In the genomic region with DNA sequence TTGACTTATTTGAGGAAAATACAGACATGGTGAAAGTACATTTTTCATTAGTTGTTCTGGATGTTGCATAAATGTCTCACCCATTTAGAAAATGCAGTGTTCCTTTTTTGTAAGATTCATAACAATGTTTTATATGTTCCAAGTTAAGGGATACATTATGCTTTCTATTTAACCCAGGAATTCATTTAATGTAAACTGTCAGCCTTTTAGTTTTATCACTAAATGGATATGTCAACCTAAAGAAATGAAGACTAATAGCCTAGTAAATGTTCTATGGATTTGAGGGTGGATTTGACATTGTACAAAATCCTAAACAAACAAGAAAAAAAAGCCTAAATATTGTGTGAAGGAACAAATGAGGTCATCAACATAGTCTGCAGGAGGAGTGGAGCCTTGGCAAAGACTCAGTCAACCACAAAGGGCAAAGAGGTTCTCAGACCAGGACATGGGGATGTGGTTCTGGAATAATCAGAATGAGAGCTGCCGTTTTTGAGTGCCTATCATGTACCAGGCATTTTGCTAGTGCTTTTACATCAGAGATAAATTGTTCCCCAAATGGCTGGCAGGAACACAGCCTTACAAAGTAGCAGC, we compare ENCODE assay signal across 24 cellular contexts. TPM values are rescaled to one million over a fixed set of nuclear protein-coding genes. Genes with fewer than 3 reads are reported as not detected.
DNase-seq lines count a peak whose midpoint lies in the region; ATAC-seq and TF ChIP-seq lines count a peak whose summit lies in the region.
"Had no signal": no experiment of that assay in that cellular context is flagged by ENCODE, and none has a peak within 500 bp of the region (broad histone marks: within the 10 kb centered on the region; RNA-seq: fewer than 3 reads in every experiment).

No MANE protein-coding gene starts in this region.

- H3K27me3 Mint-ChIP-seq in HFFc6 (ENCODE audit: insufficient read depth): no peaks in the 10 kb centered on the region; the same call in none of the 2 replicates
- no peaks in the 10 kb centered on the region for H3K27me3 Mint-ChIP-seq in activated T-helper 17 cell treated with anti-CD3 and anti-CD28 coated beads, Interleukin-2, amount 50 U/mL, for 72 hours

- H3K27me3 ChIP-seq in heart right ventricle: no peaks in the 10 kb centered on the region
- H3K27me3 ChIP-seq: breast epithelium, upper lobe of left lung had no signal

- no peaks in the 10 kb centered on the region for H3K9me3 ChIP-seq in heart right ventricle
- H3K9me3 ChIP-seq: breast epithelium, upper lobe of left lung had no signal

- H3K36me3 Mint-ChIP-seq in HFFc6 (ENCODE audit: low read depth): no peaks in the 10 kb centered on the region
- no peaks in the 10 kb centered on the region for H3K36me3 Mint-ChIP-seq in activated T-helper 17 cell treated with anti-CD3 and anti-CD28 coated beads, Interleukin-2, amount 50 U/mL, for 72 hours (ENCODE audit: low read depth)
- H3K36me3 Mint-ChIP-seq in stimulated activated effector memory CD8-positive, alpha-beta T cell treated with anti-CD3 and anti-CD28 coated beads, Interleukin-12 subunit alpha, Interleukin-12 subunit beta, amount 100 ng/mL, for 72 hours: no peaks in the 10 kb centered on the region

- no peaks in the 10 kb centered on the region for H3K4me1 Mint-ChIP-seq in HFFc6 (ENCODE audit: low read depth)
- H3K4me1 Mint-ChIP-seq in activated T-helper 17 cell treated with anti-CD3 and anti-CD28 coated beads, Interleukin-2, amount 50 U/mL, for 72 hours: no peaks in the 10 kb centered on the region
- H3K4me1 Mint-ChIP-seq in stimulated activated effector memory CD8-positive, alpha-beta T cell treated with anti-CD3 and anti-CD28 coated beads, Interleukin-12 subunit alpha, Interleukin-12 subunit beta, amount 100 ng/mL, for 72 hours: no peaks in the 10 kb centered on the region
- H3K4me1 Mint-ChIP-seq: CD8-positive, alpha-beta memory T cell had no signal

- TF ChIP-seq CTCF in HFFc6 (IDR thresholded peaks at IDR 0.05): no peak
- TF ChIP-seq CTCF in foreskin fibroblast (IDR thresholded peaks at IDR 0.05; ENCODE audit: low read depth, low read length): no peak
- no peak for TF ChIP-seq CTCF in heart right ventricle (IDR thresholded peaks at IDR 0.05)

- no peak overlapping the region for H3K4me3 ChIP-seq in foreskin fibroblast (ENCODE audit: low read depth in 1 of 2, low read length in 2 of 2)
- no peak overlapping the region for H3K4me3 ChIP-seq in heart right ventricle
- H3K4me3 ChIP-seq: breast epithelium, skin epidermis, upper lobe of left lung had no signal

- no peaks in the 10 kb centered on the region for H3K36me3 ChIP-seq in heart right ventricle
- H3K36me3 ChIP-seq: breast epithelium, upper lobe of left lung had no signal

- H3K9me3 Mint-ChIP-seq in HFFc6: no peaks in the 10 kb centered on the region
- H3K9me3 Mint-ChIP-seq in activated T-helper 17 cell treated with anti-CD3 and anti-CD28 coated beads, Interleukin-2, amount 50 U/mL, for 72 hours: no peaks in the 10 kb centered on the region
- no peaks in the 10 kb centered on the region for H3K9me3 Mint-ChIP-seq in stimulated activated effector memory CD8-positive, alpha-beta T cell treated with anti-CD3 and anti-CD28 coated beads, Interleukin-12 subunit alpha, Interleukin-12 subunit beta, amount 100 ng/mL, for 72 hours
- H3K9me3 Mint-ChIP-seq: activated naive CD4-positive, alpha-beta T cell treated with anti-CD3 and anti-CD28 coated beads for 36 hours had no signal

- H3K4me3 Mint-ChIP-seq in HFFc6: no peak overlapping the region
- no peak overlapping the region for H3K4me3 Mint-ChIP-seq in activated T-helper 17 cell treated with anti-CD3 and anti-CD28 coated beads, Interleukin-2, amount 50 U/mL, for 72 hours
- no peak overlapping the region for H3K4me3 Mint-ChIP-seq in stimulated activated effector memory CD8-positive, alpha-beta T cell treated with anti-CD3 and anti-CD28 coated beads, Interleukin-12 subunit alpha, Interleukin-12 subunit beta, amount 100 ng/mL, for 72 hours
- H3K4me3 Mint-ChIP-seq: activated naive CD4-positive, alpha-beta T cell treated with anti-CD3 and anti-CD28 coated beads for 36 hours; CD8-positive, alpha-beta memory T cell had no signal

- no peak overlapping the region for H3K27ac Mint-ChIP-seq in HFFc6
- H3K27ac Mint-ChIP-seq in activated T-helper 17 cell treated with anti-CD3 and anti-CD28 coated beads, Interleukin-2, amount 50 U/mL, for 72 hours: no peak overlapping the region
- H3K27ac Mint-ChIP-seq in stimulated activated effector memory CD8-positive, alpha-beta T cell treated with anti-CD3 and anti-CD28 coated beads, Interleukin-12 subunit alpha, Interleukin-12 subunit beta, amount 100 ng/mL, for 72 hours: no peak overlapping the region
- H3K27ac Mint-ChIP-seq: activated naive CD4-positive, alpha-beta T cell treated with anti-CD3 and anti-CD28 coated beads for 36 hours; CD8-positive, alpha-beta memory T cell had no signal

- WGBS in heart right ventricle, 2 donors: 72 to 78% methylated on average over 1 of the region's 1 CpG

- peak; percentile 18 for DNase-seq in A172 (ENCODE audit: low spot score)
- peak; percentile 13 for DNase-seq in HFFc6
- peak; percentile 73 for DNase-seq in astrocyte of the hippocampus (ENCODE audit: low read depth, low spot score)
- peak; percentile 68 to 79 for DNase-seq in foreskin fibroblast
- DNase-seq in heart right ventricle: no peak
- DNase-seq in SIG-M5 (lab: John Stamatoyannopoulos, UW): no peak
- no peak for DNase-seq in stimulated activated effector memory CD8-positive, alpha-beta T cell treated with anti-CD3 and anti-CD28 coated beads, Interleukin-12 subunit alpha, Interleukin-12 subunit beta, amount 100 ng/mL, for 72 hours (ENCODE audit: low spot score in 2 of 2)
- DNase-seq: activated CD8-positive, alpha-beta memory T cell treated with anti-CD3 and anti-CD28 coated beads, Interleukin-2, amount 50 U/mL, for 4 hours; activated naive CD4-positive, alpha-beta T cell treated with anti-CD3 and anti-CD28 coated beads for 36 hours; CD8-positive, alpha-beta memory T cell; effector CD8-positive, alpha-beta T cell; glutamatergic neuron; MV-4-11; NK-92 treated with Interleukin-12 subunit alpha and Interleukin-12 subunit beta, amount 100 ng/mL, for 24 hours; nucleus accumbens; SHP77; upper lobe of left lung had no signal

- intact Hi-C loops in heart right ventricle (cut with DNase I): no loop called here

- no peak for ATAC-seq in activated T-helper 17 cell treated with anti-CD3 and anti-CD28 coated beads, Interleukin-2, amount 50 U/mL, for 72 hours (replicated peaks)
- ATAC-seq in heart right ventricle: no peak
- ATAC-seq in stimulated activated effector memory CD8-positive, alpha-beta T cell treated with anti-CD3 and anti-CD28 coated beads, Interleukin-12 subunit alpha, Interleukin-12 subunit beta, amount 100 ng/mL, for 72 hours: no peak

- no peaks in the 10 kb centered on the region for H3K4me1 ChIP-seq in heart right ventricle
- H3K4me1 ChIP-seq: breast epithelium, upper lobe of left lung had no signal

- H3K27ac ChIP-seq in heart right ventricle: no peak overlapping the region
- H3K27ac ChIP-seq: breast epithelium, skin epidermis, upper lobe of left lung had no signal

RNA-seq across cellular contexts. Expression of gene INSL5, which starts 8.8 kb away (rescaled TPM):
- total RNA-seq in A172 (2014; rRNA removed; shearing (Covaris generic)): not detected in 2 replicates
- not detected for total RNA-seq in HFFc6 (2021; fragmentation: NEBNext Ultra II Directional; extraction: Animal tissue kit (Norgen Biotek cat#: 25700))
- total RNA-seq in activated T-helper 17 cell treated with anti-CD3 and anti-CD28 coated beads, Interleukin-2, amount 50 U/mL, for 72 hours: not detected
- not detected for total RNA-seq in heart right ventricle
- polyA plus RNA-seq in heart right ventricle: not detected
- total RNA-seq: activated naive CD4-positive, alpha-beta T cell treated with anti-CD3 and anti-CD28 coated beads for 36 hours; CD8-positive, alpha-beta memory T cell; H1; mononuclear cell; T-helper 2 cell treated with Interferon-gamma antibody and Interleukin-4, amounts not matched to agents 100 ng/mL and 5 ng/mL, for 36 hours; upper lobe of left lung had no signal
- polyA plus RNA-seq: CD8-positive, alpha-beta memory T cell; H1; keratinocyte had no signal

RNA-seq across cellular contexts. Expression of gene DYNLT5, which starts 57.6 kb away (rescaled TPM):
- not detected in 2 replicates for total RNA-seq in A172 (2014; rRNA removed; shearing (Covaris generic))
- total RNA-seq in HFFc6 (2021; fragmentation: NEBNext Ultra II Directional; extraction: Animal tissue kit (Norgen Biotek cat#: 25700)): 1 to 10 TPM in 4 of 6 experiments, under 1 TPM in 2; 0.69 to 2.4 (median 1.8) TPM
- total RNA-seq in activated T-helper 17 cell treated with anti-CD3 and anti-CD28 coated beads, Interleukin-2, amount 50 U/mL, for 72 hours: not detected
- 1 to 10 TPM in 6 of 10 donors, under 1 TPM in 4; 0.89 to 4.2 (median 1.5) TPM for total RNA-seq in heart right ventricle
- polyA plus RNA-seq in heart right ventricle: 1 to 10 TPM; 1.3 to 7.0 TPM
- total RNA-seq: activated naive CD4-positive, alpha-beta T cell treated with anti-CD3 and anti-CD28 coated beads for 36 hours; CD8-positive, alpha-beta memory T cell; T-helper 2 cell treated with Interferon-gamma antibody and Interleukin-4, amounts not matched to agents 100 ng/mL and 5 ng/mL, for 36 hours had no signal
- polyA plus RNA-seq: CD8-positive, alpha-beta memory T cell; keratinocyte had no signal

Comparison
In these comparisons a context has a peak if more than half of its experiments do, and no peak if none do; other contexts are left out.
1. DNase-seq: peak in A172 (single experiment), HFFc6 (single experiment), astrocyte of the hippocampus (single experiment) and foreskin fibroblast (2 of 2); none in heart right ventricle (0 of 2), SIG-M5 (single experiment) and stimulated activated effector memory CD8-positive, alpha-beta T cell treated with anti-CD3 and anti-CD28 coated beads, Interleukin-12 subunit alpha, Interleukin-12 subunit beta, amount 100 ng/mL, for 72 hours (0 of 2).